ENCODE assay signal across 1 cellular context in the genomic region with DNA sequence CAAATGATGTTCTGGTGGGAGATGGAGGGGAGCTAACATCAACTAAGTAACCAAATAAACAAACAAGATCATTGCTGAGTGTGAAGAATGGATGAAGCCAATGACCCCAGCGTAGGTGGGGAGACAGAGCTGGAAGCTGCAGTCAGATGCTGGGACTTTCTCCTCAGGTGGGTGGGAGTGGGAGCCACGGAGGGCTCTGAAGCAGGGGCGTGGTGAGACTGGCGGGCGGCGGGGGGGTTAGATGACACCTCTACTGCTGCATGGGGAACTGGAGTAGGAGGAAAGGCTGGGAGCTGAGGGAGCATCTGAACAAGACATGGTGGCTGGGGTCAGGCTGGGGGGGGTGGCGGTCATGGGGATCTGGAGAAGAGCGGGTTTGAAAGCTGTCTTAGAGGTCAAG.
TF ChIP-seq lines count a peak whose summit lies in the region.

No MANE protein-coding gene starts in this region.

TF ChIP-seq in HEK293, 187 proteins besides CTCF, POLR2A, EP300 and RAD21 (continued from another document):
- TF ChIP-seq ZSCAN18 (tag by site-specific recombination; IDR thresholded peaks at IDR 0.05) (no peak), PBX3 (CRISPR knock-in tag; IDR thresholded peaks at IDR 0.05) (no peak)
TF ChIP-seq in HEK293: peak in this region for 2.
